In genomic region chr4:95516528-95517011, GRCh38 we compare ENCODE assay signal across 1 cellular context.
TF ChIP-seq lines count a peak whose summit lies in the region.

No MANE protein-coding gene starts in this region.

TF ChIP-seq in GM23338, 12 proteins besides CTCF, POLR2A, EP300 and RAD21 (continued from another document):
- no peak for TF ChIP-seq ZNF462 (CRISPR knock-in tag; IDR thresholded peaks at IDR 0.05)
